ENCODE assay signal across 16 cellular contexts in the genomic region with DNA sequence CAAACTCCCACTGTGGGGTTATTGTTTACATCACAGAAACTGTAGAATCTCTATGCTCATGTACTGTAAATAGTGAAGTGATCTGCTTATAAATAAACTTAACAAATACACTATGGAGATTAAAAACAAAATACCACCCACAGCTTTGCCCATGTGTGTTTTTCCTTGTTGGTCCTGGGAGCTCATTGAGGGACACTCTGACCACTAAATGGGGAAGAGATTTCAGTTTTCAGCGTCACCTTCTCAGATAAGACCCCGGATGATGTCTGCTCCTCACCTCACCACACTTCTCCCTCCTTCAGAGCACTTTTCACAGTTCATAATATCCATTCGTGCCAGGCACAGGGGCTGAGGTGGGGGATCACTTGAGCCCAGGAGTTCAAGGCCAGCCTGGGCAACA.
"Had no signal": no experiment of that assay in that cellular context is flagged by ENCODE, and none has a peak within 500 bp of the region (broad histone marks: within the 10 kb centered on the region; RNA-seq: fewer than 3 reads in every experiment).

No MANE protein-coding gene starts in this region.

- H3K4me3 Mint-ChIP-seq: activated CD4-positive, alpha-beta memory T cell treated with anti-CD3 and anti-CD28 coated beads for 36 hours; activated naive CD4-positive, alpha-beta T cell treated with anti-CD3 and anti-CD28 coated beads for 36 hours; activated naive CD8-positive, alpha-beta T cell treated with anti-CD3 and anti-CD28 coated beads, Interleukin-2, amount 10 ng/mL, durations not matched to agents 7 days and 5 days; endodermal cell; nephron progenitor cell had no signal

- H3K27ac Mint-ChIP-seq: activated CD4-positive, alpha-beta memory T cell treated with anti-CD3 and anti-CD28 coated beads for 36 hours; activated naive CD4-positive, alpha-beta T cell treated with anti-CD3 and anti-CD28 coated beads for 36 hours; activated naive CD8-positive, alpha-beta T cell treated with anti-CD3 and anti-CD28 coated beads, Interleukin-2, amount 10 ng/mL, durations not matched to agents 7 days and 5 days; endodermal cell; nephron progenitor cell had no signal

- H3K36me3 Mint-ChIP-seq: activated CD4-positive, alpha-beta memory T cell treated with anti-CD3 and anti-CD28 coated beads for 36 hours had no signal

- DNase-seq: activated CD4-positive, alpha-beta memory T cell treated with anti-CD3 and anti-CD28 coated beads for 36 hours; activated CD4-positive, alpha-beta T cell treated with anti-CD3 and anti-CD28 coated beads for 48 hours; activated naive CD4-positive, alpha-beta T cell treated with anti-CD3 and anti-CD28 coated beads for 36 hours; activated naive CD8-positive, alpha-beta T cell treated with anti-CD3 and anti-CD28 coated beads, Interleukin-2, amount 10 ng/mL, durations not matched to agents 7 days and 5 days; activated T-cell treated with anti-CD3 and anti-CD28 coated beads, Interleukin-2, amount 50 U/mL, for 48 hours; amniotic stem cell; endodermal cell; kidney; nephron progenitor cell; stimulated activated CD4-positive, alpha-beta T cell treated with anti-CD3 and anti-CD28 coated beads, Interleukin-15, amount 100 ng/mL, for 24 hours; stimulated activated CD8-positive, alpha-beta memory T cell treated with anti-CD3 and anti-CD28 coated beads, Interleukin-4, amount 100 ng/mL, for 48 hours; stimulated activated naive CD4-positive, alpha-beta T cell; T-helper 2 cell had no signal

- H3K27ac ChIP-seq: coronary artery had no signal

- H3K9me3 Mint-ChIP-seq: activated CD4-positive, alpha-beta memory T cell treated with anti-CD3 and anti-CD28 coated beads for 36 hours; activated naive CD4-positive, alpha-beta T cell treated with anti-CD3 and anti-CD28 coated beads for 36 hours; activated naive CD8-positive, alpha-beta T cell treated with anti-CD3 and anti-CD28 coated beads, Interleukin-2, amount 10 ng/mL, durations not matched to agents 7 days and 5 days; endodermal cell; nephron progenitor cell had no signal

- H3K4me1 Mint-ChIP-seq: activated naive CD8-positive, alpha-beta T cell treated with anti-CD3 and anti-CD28 coated beads, Interleukin-2, amount 10 ng/mL, durations not matched to agents 7 days and 5 days had no signal

- H3K4me3 ChIP-seq: coronary artery, lung, smooth muscle cell had no signal

- H3K27me3 Mint-ChIP-seq: activated CD4-positive, alpha-beta memory T cell treated with anti-CD3 and anti-CD28 coated beads for 36 hours; activated naive CD8-positive, alpha-beta T cell treated with anti-CD3 and anti-CD28 coated beads, Interleukin-2, amount 10 ng/mL, durations not matched to agents 7 days and 5 days had no signal
